13 cellular contexts compared by ENCODE assay signal in the genomic region with DNA sequence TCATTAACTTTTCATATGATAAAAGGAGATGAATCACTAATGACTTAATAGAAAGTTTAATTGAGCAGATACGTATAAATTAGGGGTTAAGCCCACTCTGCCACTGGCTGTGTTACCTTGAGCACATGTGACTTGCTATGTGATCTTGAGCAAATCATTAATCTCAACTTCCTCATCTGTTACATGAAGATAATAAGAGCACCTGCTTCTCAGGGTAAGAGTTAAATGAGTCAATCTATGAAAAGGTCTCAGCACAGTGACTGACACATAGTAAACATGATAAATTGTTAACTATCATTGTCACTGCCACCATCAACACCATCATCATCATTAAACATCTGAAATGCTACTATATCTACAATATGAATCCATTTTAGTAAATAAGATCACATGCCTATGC.
DNase-seq lines count a peak whose midpoint lies in the region; ATAC-seq and TF ChIP-seq lines count a peak whose summit lies in the region.
"Had no signal": no experiment of that assay in that cellular context is flagged by ENCODE, and none has a peak within 500 bp of the region (broad histone marks: within the 10 kb centered on the region; RNA-seq: fewer than 3 reads in every experiment).

No MANE protein-coding gene starts in this region.

- peaks cover 4% of the 10 kb centered on the region for H3K4me1 Mint-ChIP-seq in endodermal cell
- H3K4me1 Mint-ChIP-seq in activated CD4-positive, alpha-beta memory T cell treated with anti-CD3 and anti-CD28 coated beads for 36 hours (ENCODE audit: low read depth) = peaks cover 4% of the 10 kb centered on the region

- H3K4me3 Mint-ChIP-seq in endodermal cell = no peak overlapping the region
- H3K4me3 Mint-ChIP-seq in activated CD4-positive, alpha-beta memory T cell treated with anti-CD3 and anti-CD28 coated beads for 36 hours = no peak overlapping the region

- H3K27ac ChIP-seq in dorsolateral prefrontal cortex = no peak overlapping the region
- no peak overlapping the region for H3K27ac ChIP-seq in endodermal cell (ENCODE audit: low read depth, low read length)
- H3K27ac ChIP-seq: tibial nerve had no signal

- peak; percentile 12 for DNase-seq in COLO668 (lab: John Stamatoyannopoulos, UW; ENCODE audit: unreplicated experiment)
- DNase-seq in dorsolateral prefrontal cortex = no peak
- DNase-seq in endodermal cell = no peak
- DNase-seq in NCI-H146 treated with DMSO at 0.1 percent for 48 hours (lab: John Stamatoyannopoulos, UW; ENCODE audit: unreplicated experiment) = no peak
- DNase-seq in activated CD4-positive, alpha-beta memory T cell treated with anti-CD3 and anti-CD28 coated beads for 36 hours = no peak
- DNase-seq: activated CD8-positive, alpha-beta memory T cell treated with anti-CD3 and anti-CD28 coated beads for 24 hours; effector memory CD4-positive, alpha-beta T cell; mesendoderm; MM.1S had no signal

- H3K36me3 ChIP-seq in endodermal cell (ENCODE audit: control insufficient read depth, insufficient read depth, low read length) = no peaks in the 10 kb centered on the region
- H3K36me3 ChIP-seq: tibial nerve had no signal

- H3K9me3 ChIP-seq in endodermal cell (ENCODE audit: control insufficient read depth, low read length) = no peaks in the 10 kb centered on the region
- H3K9me3 ChIP-seq: tibial nerve had no signal

- no peak overlapping the region for H3K27ac Mint-ChIP-seq in endodermal cell
- H3K27ac Mint-ChIP-seq in activated CD4-positive, alpha-beta memory T cell treated with anti-CD3 and anti-CD28 coated beads for 36 hours = no peak overlapping the region

- no peak overlapping the region for H3K9ac ChIP-seq in endodermal cell (ENCODE audit: extremely low read depth, low read length, poor library complexity, severe bottlenecking)

- 94 to 100% methylated on average over 1 of the region's 1 CpG for WGBS in endodermal cell (ENCODE audit: insufficient coverage in 1 of 2, insufficient read length in 1 of 2), 2 experiments

- H3K36me3 Mint-ChIP-seq in endodermal cell (ENCODE audit: low read depth) = peaks cover 9% of the 10 kb centered on the region
- H3K36me3 Mint-ChIP-seq in activated CD4-positive, alpha-beta memory T cell treated with anti-CD3 and anti-CD28 coated beads for 36 hours = peaks cover 9% of the 10 kb centered on the region

- H3K4me3 ChIP-seq in dorsolateral prefrontal cortex = no peak overlapping the region
- no peak overlapping the region for H3K4me3 ChIP-seq in endodermal cell (ENCODE audit: low read length)
- H3K4me3 ChIP-seq: tibial nerve had no signal

- H3K27me3 ChIP-seq in dorsolateral prefrontal cortex (no peaks in the 10 kb centered on the region), endodermal cell (ENCODE audit: control insufficient read depth, insufficient read depth, low read length, poor library complexity, severe bottlenecking) (no peaks in the 10 kb centered on the region)
- H3K27me3 ChIP-seq: tibial nerve had no signal

- CTCF ChIA-PET in activated CD4-positive, alpha-beta memory T cell treated with anti-CD3 and anti-CD28 coated beads for 36 hours (lab: Charles Lee) = no interaction called here

- no peak for TF ChIP-seq CTCF in dorsolateral prefrontal cortex (IDR thresholded peaks at IDR 0.05 in 54 of 56, conservative IDR thresholded peaks at IDR 0.05 in 2 of 56; ENCODE audit: low read depth in 1 of 56, partially characterized antibody in 56 of 56)
- no peak for TF ChIP-seq CTCF in endodermal cell (conservative IDR thresholded peaks at IDR 0.05)

- H3K27me3 Mint-ChIP-seq in endodermal cell (ENCODE audit: insufficient read depth) = no peaks in the 10 kb centered on the region
- H3K27me3 Mint-ChIP-seq in activated CD4-positive, alpha-beta memory T cell treated with anti-CD3 and anti-CD28 coated beads for 36 hours = no peaks in the 10 kb centered on the region

- intact Hi-C loops in dorsolateral prefrontal cortex (cut with DNase I) = no loop called here
- intact Hi-C loops in activated CD4-positive, alpha-beta memory T cell treated with anti-CD3 and anti-CD28 coated beads for 36 hours (cut with micrococcal nuclease) = no loop called here

- peak; percentile 90 for ATAC-seq in GM19324 (IDR thresholded peaks at IDR 0.05; ENCODE audit: low FRiP score, unreplicated experiment)
- peak; percentile 98 for ATAC-seq in HG02623 (IDR thresholded peaks at IDR 0.05; ENCODE audit: unreplicated experiment)
- peak; percentile 100 for ATAC-seq in HG03354 (IDR thresholded peaks at IDR 0.05; ENCODE audit: poor library complexity, severe bottlenecking, unreplicated experiment)

- POLR2A ChIA-PET in activated CD4-positive, alpha-beta memory T cell treated with anti-CD3 and anti-CD28 coated beads for 36 hours (lab: Charles Lee) = no interaction called here

- H3K4me1 ChIP-seq in endodermal cell (ENCODE audit: control insufficient read depth, insufficient read depth, low read length) = no peaks in the 10 kb centered on the region
- H3K4me1 ChIP-seq: tibial nerve had no signal

- peaks cover 13% of the 10 kb centered on the region for H3K9me3 Mint-ChIP-seq in endodermal cell
- H3K9me3 Mint-ChIP-seq in activated CD4-positive, alpha-beta memory T cell treated with anti-CD3 and anti-CD28 coated beads for 36 hours = no peaks in the 10 kb centered on the region
